Comparison of ENCODE assay signal across 17 cellular contexts in the genomic region with DNA sequence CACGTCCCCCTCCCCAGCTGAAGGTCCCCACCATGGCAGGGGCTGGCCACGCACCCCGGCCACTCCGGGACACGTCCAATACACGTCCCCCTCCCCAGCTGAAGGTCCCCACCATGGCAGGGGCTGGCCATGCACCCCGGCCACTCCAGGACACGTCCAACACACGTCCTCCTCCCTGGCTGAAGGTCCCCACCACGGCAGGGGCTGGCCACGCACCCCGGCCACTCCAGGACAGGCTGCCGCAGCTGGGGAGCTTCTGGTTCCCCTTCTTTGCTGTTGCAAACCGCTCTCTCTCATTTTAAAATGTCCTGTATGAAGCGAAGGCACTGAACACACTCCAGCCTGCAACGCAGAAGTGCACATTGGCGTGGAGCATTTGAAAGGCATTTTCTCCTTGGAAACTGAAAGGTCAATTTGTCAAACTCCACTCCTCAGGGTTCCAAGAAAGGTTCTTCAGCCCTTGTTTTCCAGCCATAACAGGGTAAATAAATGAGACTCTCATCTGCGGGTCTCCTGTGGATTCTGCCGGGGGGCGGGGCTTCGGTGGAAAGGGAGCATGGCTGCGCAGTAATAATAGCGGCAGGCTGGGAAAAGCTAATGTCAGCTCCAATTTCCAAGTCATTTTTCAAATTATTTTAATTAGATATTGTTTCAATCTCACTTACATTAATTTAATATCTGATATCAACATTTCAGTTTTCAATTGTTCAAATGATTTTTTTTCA.
DNase-seq lines count a peak whose midpoint lies in the region; ATAC-seq and TF ChIP-seq lines count a peak whose summit lies in the region.
"Had no signal": no experiment of that assay in that cellular context is flagged by ENCODE, and none has a peak within 500 bp of the region (broad histone marks: within the 10 kb centered on the region; RNA-seq: fewer than 3 reads in every experiment).

No MANE protein-coding gene starts in this region.

- no peaks in the 10 kb centered on the region for H3K36me3 ChIP-seq in neural cell (ENCODE audit: insufficient read depth, low read length)
- H3K36me3 ChIP-seq: BLaER1 treated with 17β-estradiol and CSF1 and Interleukin-3, amounts not matched to agents 10 nM and 100 nM had no signal

- H3K27me3 ChIP-seq in neural cell (ENCODE audit: insufficient read depth, low read depth, low read length): no peaks in the 10 kb centered on the region
- H3K27me3 ChIP-seq: BLaER1 treated with 17β-estradiol and CSF1 and Interleukin-3, amounts not matched to agents 10 nM and 100 nM had no signal

- TF ChIP-seq EP300 in neural cell (conservative IDR thresholded peaks at IDR 0.05; ENCODE audit: poor library complexity, severe bottlenecking): no peak

- H3F3A ChIP-seq in neural cell (ENCODE audit: insufficient read depth, low read length, poor library complexity, severe bottlenecking): no peaks in the 10 kb centered on the region

- DNase-seq in cardiac septum (ENCODE audit: low spot score) (peak; percentile 55), Right ventricle myocardium inferior (ENCODE audit: missing footprints) (no peak), endothelial cell (ENCODE audit: low spot score) (no peak), NCI-H2227 (lab: John Stamatoyannopoulos, UW; ENCODE audit: unreplicated experiment) (no peak), mucosa of gallbladder (ENCODE audit: low spot score) (no peak)
- no peak for DNase-seq in activated effector memory CD4-positive, alpha-beta T cell treated with anti-CD3 and anti-CD28 coated beads, Interleukin-2, amount 50 U/mL, for 16 hours
- DNase-seq: Calu3; CD8-positive, alpha-beta T cell; DMS79 treated with DMSO at 0.1 percent for 48 hours; GF-D8; GOT3; H7; HFFc6 had no signal

- no peak for TF ChIP-seq CTCF in endothelial cell (IDR thresholded peaks at IDR 0.05; ENCODE audit: unreplicated experiment)
- TF ChIP-seq CTCF in neural cell (IDR thresholded peaks at IDR 0.05; ENCODE audit: poor library complexity, severe bottlenecking): no peak

- peak overlapping the region; percentile 26 for H3K27ac ChIP-seq in neural cell (ENCODE audit: low read length)
- H3K27ac ChIP-seq: BLaER1 treated with 17β-estradiol and CSF1 and Interleukin-3, amounts not matched to agents 10 nM and 100 nM had no signal

- H3K4me3 Mint-ChIP-seq in endothelial cell (ENCODE audit: unreplicated experiment): peak overlapping the region; percentile 65
- H3K4me3 Mint-ChIP-seq: B cell; CD8-positive, alpha-beta T cell; HFFc6 had no signal

- H3K9ac ChIP-seq in neural cell (ENCODE audit: low read length): no peak overlapping the region
- H3K9ac ChIP-seq: BLaER1 treated with 17β-estradiol and CSF1 and Interleukin-3, amounts not matched to agents 10 nM and 100 nM had no signal

- peaks cover 5% of the 10 kb centered on the region for H3K9me3 ChIP-seq in neural cell (ENCODE audit: low read length)

- H3K4me3 ChIP-seq in neural cell (ENCODE audit: low read length): no peak overlapping the region
- H3K4me3 ChIP-seq: BLaER1 treated with 17β-estradiol and CSF1 and Interleukin-3, amounts not matched to agents 10 nM and 100 nM had no signal

- H3K4me2 ChIP-seq in neural cell (ENCODE audit: low read length): no peak overlapping the region
- H3K4me2 ChIP-seq: BLaER1 treated with 17β-estradiol and CSF1 and Interleukin-3, amounts not matched to agents 10 nM and 100 nM had no signal

- no peaks in the 10 kb centered on the region for H3K4me1 Mint-ChIP-seq in endothelial cell (ENCODE audit: unreplicated experiment)
- H3K4me1 Mint-ChIP-seq: B cell had no signal

- peaks cover 8% of the 10 kb centered on the region for H3K27me3 Mint-ChIP-seq in endothelial cell (ENCODE audit: unreplicated experiment)
- H3K27me3 Mint-ChIP-seq: B cell had no signal

- H3K9me3 Mint-ChIP-seq in endothelial cell (ENCODE audit: unreplicated experiment): peaks cover 29% of the 10 kb centered on the region

- no peaks in the 10 kb centered on the region for H3K79me2 ChIP-seq in neural cell (replicated peaks; ENCODE audit: insufficient read depth, low read length)

- H3K27ac Mint-ChIP-seq in endothelial cell (ENCODE audit: unreplicated experiment): no peak overlapping the region
- H3K27ac Mint-ChIP-seq: B cell; CD8-positive, alpha-beta T cell; HFFc6 had no signal

- TF ChIP-seq RAD21 in neural cell (conservative IDR thresholded peaks at IDR 0.05): no peak

- peaks cover 15% of the 10 kb centered on the region for H3K36me3 Mint-ChIP-seq in endothelial cell (ENCODE audit: low read depth, unreplicated experiment)
- H3K36me3 Mint-ChIP-seq: CD8-positive, alpha-beta T cell had no signal

- intact Hi-C loops in cardiac septum (cut with DNase I) (no loop called here), Right ventricle myocardium inferior (cut with DNase I) (no loop called here)

- no peaks in the 10 kb centered on the region for H4K20me1 ChIP-seq in neural cell (ENCODE audit: insufficient read depth)
- H4K20me1 ChIP-seq: BLaER1 treated with 17β-estradiol and CSF1 and Interleukin-3, amounts not matched to agents 10 nM and 100 nM had no signal

- no peak for ATAC-seq in Right ventricle myocardium inferior
- ATAC-seq: CD8-positive, alpha-beta T cell; HCT116 had no signal

- no peaks in the 10 kb centered on the region for H3K9me2 ChIP-seq in neural cell (ENCODE audit: insufficient read depth, low read length)

- no peak overlapping the region for H2AFZ ChIP-seq in neural cell (ENCODE audit: low read depth, low read length)

TF ChIP-seq in neural cell, 6 proteins besides CTCF, POLR2A, EP300 and RAD21:
- TF ChIP-seq POLR2AphosphoS5 (IDR thresholded peaks at IDR 0.05) (peak; percentile 19), TAF1 (IDR thresholded peaks at IDR 0.05; ENCODE audit: low read depth) (no peak)
